8 cellular contexts compared by ENCODE assay signal in genomic region chr11:62680825-62681240, GRCh38. TPM values are rescaled to one million over a fixed set of nuclear protein-coding genes. Genes with fewer than 3 reads are reported as not detected.
DNase-seq lines count a peak whose midpoint lies in the region; ATAC-seq and TF ChIP-seq lines count a peak whose summit lies in the region.

No MANE protein-coding gene starts in this region.

- POLR2A ChIA-PET in activated CD8-positive, alpha-beta T cell treated with anti-CD3 and anti-CD28 coated beads, Interleukin-2, amount 10 ng/mL, durations not matched to agents 7 days and 5 days (lab: Charles Lee), result interaction anchor here (0.7 to 3.4 kb wide), 13 partner anchors 8 to 200 kb away, joined by 3 to 24 read pairs (median 3); partner anchors contain the start of genes C11orf98, CSKMT, LBHD1 and LRRN4CL

- ATAC-seq in Right ventricle myocardium inferior (peak; percentile 74), HG03095 (IDR thresholded peaks at IDR 0.05; ENCODE audit: unreplicated experiment) (peak; percentile 47)
- peak; percentile 79 for ATAC-seq in activated CD8-positive, alpha-beta T cell treated with anti-CD3 and anti-CD28 coated beads, Interleukin-2, amount 10 ng/mL, durations not matched to agents 7 days and 5 days

- peaks cover 24% of the 10 kb centered on the region for H3K36me3 Mint-ChIP-seq in activated CD8-positive, alpha-beta T cell treated with anti-CD3 and anti-CD28 coated beads, Interleukin-2, amount 10 ng/mL, durations not matched to agents 7 days and 5 days (ENCODE audit: low read depth)

- no peak overlapping the region for H3K4me3 Mint-ChIP-seq in activated CD8-positive, alpha-beta T cell treated with anti-CD3 and anti-CD28 coated beads, Interleukin-2, amount 10 ng/mL, durations not matched to agents 7 days and 5 days

- no peaks in the 10 kb centered on the region for H3K27me3 ChIP-seq in prostate gland (replicated peaks; ENCODE audit: insufficient read depth)

- TF ChIP-seq CTCF in prostate gland (IDR thresholded peaks at IDR 0.05), result peak in 3 of 4 experiments; percentile 39 to 58 (median 45)

- TF ChIP-seq POLR2A in prostate gland (IDR thresholded peaks at IDR 0.05), result no peak

- peak overlapping the region; percentile 55 for H3K27ac Mint-ChIP-seq in activated CD8-positive, alpha-beta T cell treated with anti-CD3 and anti-CD28 coated beads, Interleukin-2, amount 10 ng/mL, durations not matched to agents 7 days and 5 days

- H3K4me1 Mint-ChIP-seq in activated CD8-positive, alpha-beta T cell treated with anti-CD3 and anti-CD28 coated beads, Interleukin-2, amount 10 ng/mL, durations not matched to agents 7 days and 5 days (ENCODE audit: low read depth), result peaks cover 39% of the 10 kb centered on the region

- CTCF ChIA-PET in activated CD8-positive, alpha-beta T cell treated with anti-CD3 and anti-CD28 coated beads, Interleukin-2, amount 10 ng/mL, durations not matched to agents 7 days and 5 days (lab: Charles Lee), result interaction anchor here (0.6 to 7.0 kb wide), 41 partner anchors 9 to 286 kb away, joined by 3 to 77 read pairs (median 5); partner anchors contain the start of genes B3GAT3, BSCL2, C11orf98 and CSKMT

- H3K27me3 Mint-ChIP-seq in activated CD8-positive, alpha-beta T cell treated with anti-CD3 and anti-CD28 coated beads, Interleukin-2, amount 10 ng/mL, durations not matched to agents 7 days and 5 days (ENCODE audit: low read depth), result no peaks in the 10 kb centered on the region

- H3K36me3 ChIP-seq in prostate gland, result no peaks in the 10 kb centered on the region

- no peaks in the 10 kb centered on the region for H3K9me3 ChIP-seq in prostate gland

- H3K4me1 ChIP-seq in prostate gland (replicated peaks), result peaks cover 8% of the 10 kb centered on the region

- intact Hi-C loops in Right ventricle myocardium inferior (cut with DNase I) (loop anchor here (1.0 kb wide), 1 partner anchor 13 kb away; no protein-coding TSS in a partner anchor), cardiac septum (cut with DNase I) (no loop called here), prostate gland (cut with DNase I) (no loop called here)

- no peak overlapping the region for H3K4me3 ChIP-seq in prostate gland

- H3K9me3 Mint-ChIP-seq in activated CD8-positive, alpha-beta T cell treated with anti-CD3 and anti-CD28 coated beads, Interleukin-2, amount 10 ng/mL, durations not matched to agents 7 days and 5 days (ENCODE audit: insufficient read depth), result no peaks in the 10 kb centered on the region

- peak overlapping the region in 1 of 2 donors; percentile 15 for H3K27ac ChIP-seq in prostate gland

- DNase-seq in Right ventricle myocardium inferior (ENCODE audit: missing footprints), result no peak
- no peak for DNase-seq in cardiac septum (ENCODE audit: low spot score)
- peak; percentile 53 to 85 for DNase-seq in NCI-H526 (lab: John Stamatoyannopoulos, UW)
- DNase-seq in activated CD8-positive, alpha-beta T cell treated with anti-CD3 and anti-CD28 coated beads, Interleukin-2, amount 10 ng/mL, durations not matched to agents 7 days and 5 days, result peak; percentile 71
- peak; percentile 87 for DNase-seq in fibroblast of the conjunctiva (ENCODE audit: low read depth)
- peak; percentile 48 for DNase-seq in prostate gland (ENCODE audit: low spot score)
- no peak for DNase-seq in HK-2 (ENCODE audit: unreplicated experiment)

- 54% methylated on average over 4 of the region's 4 CpGs for WGBS in prostate gland

RNA-seq across cellular contexts. Expression of gene UBXN1, which starts 2.0 kb away (rescaled TPM):
- total RNA-seq in Right ventricle myocardium inferior (88.9 TPM), cardiac septum (62.9 TPM), prostate gland (100 to 1,000 TPM; 136 to 179 TPM)
- total RNA-seq in activated CD8-positive, alpha-beta T cell treated with anti-CD3 and anti-CD28 coated beads, Interleukin-2, amount 10 ng/mL, durations not matched to agents 7 days and 5 days, result 100 to 1,000 TPM; 107 to 118 TPM

RNA-seq across cellular contexts. Expression of gene LRRN4CL, which starts 8.5 kb away (rescaled TPM):
- total RNA-seq in Right ventricle myocardium inferior (4.5 TPM), cardiac septum (2.9 TPM), prostate gland (1 to 10 TPM; 2.8 to 8.0 TPM)
- under 1 TPM; 0.21 to 0.34 TPM for total RNA-seq in activated CD8-positive, alpha-beta T cell treated with anti-CD3 and anti-CD28 coated beads, Interleukin-2, amount 10 ng/mL, durations not matched to agents 7 days and 5 days

RNA-seq across cellular contexts. Expression of gene LBHD1, which starts 8.8 kb away (rescaled TPM):
- 1.8 TPM for total RNA-seq in Right ventricle myocardium inferior
- 2.4 TPM for total RNA-seq in cardiac septum
- total RNA-seq in activated CD8-positive, alpha-beta T cell treated with anti-CD3 and anti-CD28 coated beads, Interleukin-2, amount 10 ng/mL, durations not matched to agents 7 days and 5 days, result 10 to 100 TPM; 22.3 to 25.0 TPM
- total RNA-seq in prostate gland, result 10 to 100 TPM in 1 of 2 donors, 1 to 10 TPM in 1; 7.1 to 10.2 TPM

RNA-seq across cellular contexts. Expression of gene UQCC3, which starts 9.4 kb away (rescaled TPM):
- total RNA-seq in Right ventricle myocardium inferior (8.1 TPM), cardiac septum (6.9 TPM), prostate gland (10 to 100 TPM; 10.3 to 18.3 TPM)
- total RNA-seq in activated CD8-positive, alpha-beta T cell treated with anti-CD3 and anti-CD28 coated beads, Interleukin-2, amount 10 ng/mL, durations not matched to agents 7 days and 5 days, result 1 to 10 TPM; 7.5 TPM

RNA-seq across cellular contexts. Expression of gene CSKMT, which starts 15.7 kb away (rescaled TPM):
- total RNA-seq in Right ventricle myocardium inferior (4.9 TPM), cardiac septum (7.5 TPM), prostate gland (10 to 100 TPM in 1 of 2 donors, 1 to 10 TPM in 1; 9.7 to 20.2 TPM)
- total RNA-seq in activated CD8-positive, alpha-beta T cell treated with anti-CD3 and anti-CD28 coated beads, Interleukin-2, amount 10 ng/mL, durations not matched to agents 7 days and 5 days, result 10 to 100 TPM; 21.9 to 22.8 TPM

Comparison
In these comparisons a context has a peak if more than half of its experiments do, and no peak if none do; other contexts are left out.
1. DNase-seq: peak in NCI-H526 (2 of 2), activated CD8-positive, alpha-beta T cell treated with anti-CD3 and anti-CD28 coated beads, Interleukin-2, amount 10 ng/mL, durations not matched to agents 7 days and 5 days (single experiment), fibroblast of the conjunctiva (single experiment) and prostate gland (single experiment); none in Right ventricle myocardium inferior (single experiment), cardiac septum (single experiment) and HK-2 (single experiment).
2. Peak in every context shown above with its lines, with median percentiles within 50 percentile points of each other: ATAC-seq.